Comparison of ENCODE assay signal across 25 cellular contexts in the genomic region with DNA sequence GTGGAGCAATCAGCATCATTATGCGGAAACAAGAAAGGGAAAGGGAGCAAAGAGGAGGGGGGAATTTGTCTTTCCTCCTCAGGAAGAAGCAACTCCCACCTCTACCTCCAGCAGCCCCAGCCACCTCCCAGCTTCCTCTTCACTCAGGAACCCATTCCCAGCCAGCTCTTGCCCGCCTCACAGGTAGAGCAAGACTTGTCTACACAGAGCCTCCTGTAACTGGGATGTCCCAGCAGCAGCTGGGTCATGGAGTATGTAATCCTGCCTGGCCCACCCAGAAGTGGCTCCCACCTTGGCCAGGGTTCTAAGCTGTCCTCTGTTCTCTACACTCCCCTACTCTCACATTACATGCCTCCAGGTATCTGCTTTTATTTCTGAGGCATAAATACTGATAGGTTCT. TPM values are rescaled to one million over a fixed set of nuclear protein-coding genes. Genes with fewer than 3 reads are reported as not detected.
"Had no signal": no experiment of that assay in that cellular context is flagged by ENCODE, and none has a peak within 500 bp of the region (broad histone marks: within the 10 kb centered on the region; RNA-seq: fewer than 3 reads in every experiment).

No MANE protein-coding gene starts in this region.

- DNase-seq: activated B cell treated with CpG ODN at 0.5 μM for 24 hours; activated CD4-positive, alpha-beta memory T cell treated with anti-CD3 and anti-CD28 coated beads, Interleukin-2, amount 10 ng/mL, durations not matched to agents 7 days and 5 days; activated CD4-positive, alpha-beta T cell treated with anti-CD3 and anti-CD28 coated beads for 48 hours; activated naive CD4-positive, alpha-beta T cell treated with Interleukin-2 at 50 U/mL for 16 hours; activated naive CD8-positive, alpha-beta T cell treated with anti-CD3 and anti-CD28 coated beads, Interleukin-2, amount 10 ng/mL, durations not matched to agents 7 days and 5 days; activated T-cell treated with anti-CD3 and anti-CD28 coated beads, Interleukin-2, amount 50 U/mL, for 24 hours; amygdala; body of pancreas; colonic mucosa; gastrocnemius medialis; heart left ventricle; immature natural killer cell; mesenchymal stem cell; naive thymus-derived CD8-positive, alpha-beta T cell; stimulated activated CD4-positive, alpha-beta T cell treated with anti-CD3 and anti-CD28 coated beads, Interleukin-4, amount 100 ng/mL, for 24 hours; testis had no signal

- H3K4me3 Mint-ChIP-seq: activated B cell treated with CpG ODN at 0.5 μM for 24 hours; activated CD4-positive, alpha-beta memory T cell treated with anti-CD3 and anti-CD28 coated beads, Interleukin-2, amount 10 ng/mL, durations not matched to agents 7 days and 5 days; activated naive CD8-positive, alpha-beta T cell treated with anti-CD3 and anti-CD28 coated beads, Interleukin-2, amount 10 ng/mL, durations not matched to agents 7 days and 5 days; activated T-cell treated with anti-CD3 and anti-CD28 coated beads, Interleukin-2, amount 50 U/mL, for 24 hours; central memory CD8-positive, alpha-beta T cell; immature natural killer cell; naive thymus-derived CD8-positive, alpha-beta T cell; stimulated activated effector memory CD8-positive, alpha-beta T cell treated with anti-CD3 and anti-CD28 coated beads, Interleukin-12 subunit alpha, Interleukin-12 subunit beta, amount 100 ng/mL, for 72 hours; T-helper 2 cell treated with Interferon-gamma antibody and Interleukin-4, amounts not matched to agents 5 μg/mL and 100 μg/mL, for 36 hours had no signal

- H3K9me3 Mint-ChIP-seq: activated B cell treated with CpG ODN at 0.5 μM for 24 hours; activated CD4-positive, alpha-beta memory T cell treated with anti-CD3 and anti-CD28 coated beads, Interleukin-2, amount 10 ng/mL, durations not matched to agents 7 days and 5 days; activated naive CD8-positive, alpha-beta T cell treated with anti-CD3 and anti-CD28 coated beads, Interleukin-2, amount 10 ng/mL, durations not matched to agents 7 days and 5 days; activated T-cell treated with anti-CD3 and anti-CD28 coated beads, Interleukin-2, amount 50 U/mL, for 24 hours; activated T-helper 2 cell treated with anti-CD3 and anti-CD28 coated beads, Interferon-gamma antibody, Interleukin-2, Interleukin-4, amounts not matched to agents 10 μg/mL and 5 μg/mL and 100 μg/mL, durations not matched to agents 14 hours and 24 hours and 36 hours; central memory CD8-positive, alpha-beta T cell; naive thymus-derived CD8-positive, alpha-beta T cell; stimulated activated effector memory CD8-positive, alpha-beta T cell treated with anti-CD3 and anti-CD28 coated beads, Interleukin-12 subunit alpha, Interleukin-12 subunit beta, amount 100 ng/mL, for 72 hours; T-helper 2 cell treated with Interferon-gamma antibody and Interleukin-4, amounts not matched to agents 5 μg/mL and 100 μg/mL, for 36 hours had no signal

- H3K27ac ChIP-seq: body of pancreas, colonic mucosa, gastrocnemius medialis, heart left ventricle, prostate gland, right atrium auricular region, skin epidermis, testis, upper lobe of left lung had no signal

- H3K27ac Mint-ChIP-seq: activated B cell treated with CpG ODN at 0.5 μM for 24 hours; activated CD4-positive, alpha-beta memory T cell treated with anti-CD3 and anti-CD28 coated beads, Interleukin-2, amount 10 ng/mL, durations not matched to agents 7 days and 5 days; activated naive CD8-positive, alpha-beta T cell treated with anti-CD3 and anti-CD28 coated beads, Interleukin-2, amount 10 ng/mL, durations not matched to agents 7 days and 5 days; activated T-helper 2 cell treated with anti-CD3 and anti-CD28 coated beads, Interferon-gamma antibody, Interleukin-2, Interleukin-4, amounts not matched to agents 10 μg/mL and 5 μg/mL and 100 μg/mL, durations not matched to agents 14 hours and 24 hours and 36 hours; immature natural killer cell; naive thymus-derived CD8-positive, alpha-beta T cell; stimulated activated effector memory CD8-positive, alpha-beta T cell treated with anti-CD3 and anti-CD28 coated beads, Interleukin-12 subunit alpha, Interleukin-12 subunit beta, amount 100 ng/mL, for 72 hours; T-helper 2 cell treated with Interferon-gamma antibody and Interleukin-4, amounts not matched to agents 5 μg/mL and 100 μg/mL, for 36 hours had no signal

- H3K4me1 ChIP-seq: body of pancreas, colonic mucosa, gastrocnemius medialis, prostate gland, right atrium auricular region, testis, upper lobe of left lung had no signal

- H3K36me3 ChIP-seq: colonic mucosa, gastrocnemius medialis, heart left ventricle, prostate gland, right atrium auricular region, upper lobe of left lung had no signal

- H3K27me3 ChIP-seq: body of pancreas, colonic mucosa, gastrocnemius medialis, right atrium auricular region, testis, upper lobe of left lung had no signal

- ATAC-seq: body of pancreas; gastrocnemius medialis; heart left ventricle; naive thymus-derived CD8-positive, alpha-beta T cell; stimulated activated effector memory CD8-positive, alpha-beta T cell treated with anti-CD3 and anti-CD28 coated beads, Interleukin-12 subunit alpha, Interleukin-12 subunit beta, amount 100 ng/mL, for 72 hours had no signal

- H3K9me3 ChIP-seq: body of pancreas, colonic mucosa, gastrocnemius medialis, heart left ventricle, prostate gland, right atrium auricular region, testis, upper lobe of left lung had no signal

- H3K4me1 Mint-ChIP-seq: activated B cell treated with CpG ODN at 0.5 μM for 24 hours; activated CD4-positive, alpha-beta memory T cell treated with anti-CD3 and anti-CD28 coated beads, Interleukin-2, amount 10 ng/mL, durations not matched to agents 7 days and 5 days; central memory CD8-positive, alpha-beta T cell; immature natural killer cell; stimulated activated effector memory CD8-positive, alpha-beta T cell treated with anti-CD3 and anti-CD28 coated beads, Interleukin-12 subunit alpha, Interleukin-12 subunit beta, amount 100 ng/mL, for 72 hours had no signal

- H3K4me3 ChIP-seq: body of pancreas, colonic mucosa, gastrocnemius medialis, heart left ventricle, prostate gland, right atrium auricular region, skin epidermis, testis, upper lobe of left lung had no signal

- H3K36me3 Mint-ChIP-seq: activated naive CD8-positive, alpha-beta T cell treated with anti-CD3 and anti-CD28 coated beads, Interleukin-2, amount 10 ng/mL, durations not matched to agents 7 days and 5 days; immature natural killer cell; naive thymus-derived CD8-positive, alpha-beta T cell; stimulated activated effector memory CD8-positive, alpha-beta T cell treated with anti-CD3 and anti-CD28 coated beads, Interleukin-12 subunit alpha, Interleukin-12 subunit beta, amount 100 ng/mL, for 72 hours had no signal

RNA-seq across cellular contexts. Expression of gene IGDCC3, which starts 14.0 kb away (rescaled TPM):
- total RNA-seq: activated B cell treated with CpG ODN at 0.5 μM for 24 hours; activated CD4-positive, alpha-beta memory T cell treated with anti-CD3 and anti-CD28 coated beads, Interleukin-2, amount 10 ng/mL, durations not matched to agents 7 days and 5 days; activated naive CD8-positive, alpha-beta T cell treated with anti-CD3 and anti-CD28 coated beads, Interleukin-2, amount 10 ng/mL, durations not matched to agents 7 days and 5 days; activated T-helper 2 cell treated with anti-CD3 and anti-CD28 coated beads, Interferon-gamma antibody, Interleukin-2, Interleukin-4, amounts not matched to agents 10 μg/mL and 5 μg/mL and 100 μg/mL, durations not matched to agents 14 hours and 24 hours and 36 hours; body of pancreas; gastrocnemius medialis; lower leg skin; naive thymus-derived CD8-positive, alpha-beta T cell; right atrium auricular region had no signal

RNA-seq across cellular contexts. Expression of gene IGDCC4, which starts 59.0 kb away (rescaled TPM):
- total RNA-seq: activated B cell treated with CpG ODN at 0.5 μM for 24 hours had no signal

RNA-seq across cellular contexts. Expression of gene RNU5B-1, which starts 59.3 kb away (rescaled TPM):
- total RNA-seq: activated B cell treated with CpG ODN at 0.5 μM for 24 hours; activated T-helper 2 cell treated with anti-CD3 and anti-CD28 coated beads, Interferon-gamma antibody, Interleukin-2, Interleukin-4, amounts not matched to agents 10 μg/mL and 5 μg/mL and 100 μg/mL, durations not matched to agents 14 hours and 24 hours and 36 hours; body of pancreas; gastrocnemius medialis; lower leg skin; prostate gland; right atrium auricular region; testis had no signal
